2 cellular contexts compared by ENCODE assay signal in genomic region chr14:22594156-22594716, GRCh38.
TF ChIP-seq lines count a peak whose summit lies in the region.

No MANE protein-coding gene starts in this region.

TF ChIP-seq in HEK293, 187 proteins besides CTCF, POLR2A, EP300 and RAD21:
- TF ChIP-seq ZNF169 (tag by site-specific recombination; IDR thresholded peaks at IDR 0.05): no peak
- TF ChIP-seq ZNF335 (tag by site-specific recombination; conservative IDR thresholded peaks at IDR 0.05): 0 out of 2 replicates have a peak, but pooled peaks have one; percentile 18
- no peak for TF ChIP-seq SCRT2 (tag by site-specific recombination; IDR thresholded peaks at IDR 0.05)
- TF ChIP-seq ZFP41 (tag by site-specific recombination; IDR thresholded peaks at IDR 0.05; ENCODE audit: borderline replicate concordance): no peak
- no peak for TF ChIP-seq ZNF670 (tag by site-specific recombination; IDR thresholded peaks at IDR 0.05; ENCODE audit: low read depth)
TF ChIP-seq in HEK293: peak in this region for 1.

TF ChIP-seq in GM12878, 131 proteins besides CTCF, POLR2A, EP300 and RAD21:
- no peak for TF ChIP-seq RELA (IDR thresholded peaks at IDR 0.05; ENCODE audit: borderline replicate concordance, partially characterized antibody)
- TF ChIP-seq PBX3 (IDR thresholded peaks at IDR 0.05; ENCODE audit: insufficient replicate concordance, low read depth, low read length): peak; percentile 6
- no peak for TF ChIP-seq CEBPZ (IDR thresholded peaks at IDR 0.05; ENCODE audit: low read depth, low read length)
- TF ChIP-seq NBN (IDR thresholded peaks at IDR 0.05): no peak
- no peak for TF ChIP-seq RELB (IDR thresholded peaks at IDR 0.05; ENCODE audit: low read depth)
- no peak for TF ChIP-seq STAT3 (IDR thresholded peaks at IDR 0.05; ENCODE audit: low read depth, low read length)
- peak; percentile 69 for TF ChIP-seq BCL3 (IDR thresholded peaks at IDR 0.05; ENCODE audit: borderline replicate concordance, insufficient read depth, low read depth, low read length, poor library complexity, severe bottlenecking)
- TF ChIP-seq FOS (IDR thresholded peaks at IDR 0.05; ENCODE audit: borderline replicate concordance, extremely low read depth, insufficient read length): no peak
- no peak for TF ChIP-seq ESRRA (IDR thresholded peaks at IDR 0.05; ENCODE audit: low read length)
